Comparison of ENCODE assay signal across 8 cellular contexts in the genomic region with DNA sequence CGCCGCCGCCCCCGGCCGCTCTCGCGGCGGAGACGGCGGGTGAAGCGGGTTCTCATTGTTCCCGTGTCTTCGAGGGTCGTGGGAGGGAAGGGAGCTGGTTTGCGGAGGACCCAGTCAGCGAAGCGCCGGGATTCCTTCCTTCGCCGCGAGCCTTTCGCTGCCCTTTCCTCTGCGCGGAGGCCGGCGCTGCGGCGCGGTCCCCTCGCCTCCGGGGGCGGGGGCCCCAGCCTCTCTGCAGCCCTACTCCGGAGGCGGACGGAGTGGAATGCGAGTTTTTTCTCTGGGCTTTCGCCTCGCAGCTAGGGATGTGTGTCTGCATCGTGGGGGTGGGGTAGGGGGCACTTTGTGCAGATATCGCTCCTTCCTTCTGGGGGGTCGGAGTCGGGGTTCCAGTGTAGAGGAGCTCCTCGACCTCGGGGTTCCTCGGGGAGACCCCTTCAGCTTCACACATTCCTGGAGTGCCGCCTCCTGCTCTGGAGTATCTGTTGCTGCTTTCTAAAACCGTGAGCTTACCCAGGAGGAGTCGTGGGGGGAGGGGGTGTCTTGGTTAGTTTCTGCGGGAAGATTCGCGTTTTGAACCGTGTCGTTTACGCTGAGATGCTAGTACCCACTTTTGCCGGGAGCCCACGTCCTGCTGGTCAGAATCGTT. TPM values are rescaled to one million over a fixed set of nuclear protein-coding genes. Genes with fewer than 3 reads are reported as not detected.
DNase-seq lines count a peak whose midpoint lies in the region; ATAC-seq and TF ChIP-seq lines count a peak whose summit lies in the region.

No MANE protein-coding gene starts in this region.

- H3K36me3 Mint-ChIP-seq in Caco-2 (ENCODE audit: insufficient read depth, unreplicated experiment), result no peaks in the 10 kb centered on the region

- POLR2A ChIA-PET in Caco-2 (lab: Charles Lee), result interaction anchor here (0.5 to 0.8 kb wide), 3 partner anchors 14 to 293 kb away, joined by 3 to 5 read pairs (median 4); no protein-coding TSS in a partner anchor

- H3K9me3 Mint-ChIP-seq in Caco-2 (ENCODE audit: unreplicated experiment), result no peaks in the 10 kb centered on the region

- peak; percentile 26 for ATAC-seq in GM19467 (IDR thresholded peaks at IDR 0.05; ENCODE audit: unreplicated experiment)
- ATAC-seq in left colon, result peak; percentile 65

- intact Hi-C loops in Caco-2 (cut with micrococcal nuclease; ENCODE audit: unreplicated experiment), result loop anchor here (5.0 to 10.0 kb wide), 3 partner anchors 111 to 649 kb away; partner anchors contain the start of genes SWT1 and TRMT1L
- intact Hi-C loops in left colon (cut with DNase I, micrococcal nuclease), result no loop called here

- CTCF ChIA-PET in Caco-2 (lab: Charles Lee), result interaction anchor here (0.5 to 2.0 kb wide), 7 partner anchors 12 to 568 kb away, joined by 3 to 12 read pairs (median 3); no protein-coding TSS in a partner anchor

- no peak for TF ChIP-seq CTCF in Caco-2 (IDR thresholded peaks at IDR 0.05; ENCODE audit: insufficient read depth in 1 of 2, low read depth in 1 of 2, low read length in 1 of 2, severe bottlenecking in 1 of 2, unreplicated experiment in 1 of 2)

- H3K4me1 ChIP-seq in Caco-2, result peaks cover 17% of the 10 kb centered on the region

- peak overlapping the region; percentile 67 for H3K27ac Mint-ChIP-seq in Caco-2 (ENCODE audit: unreplicated experiment)

- H3K4me3 ChIP-seq in Caco-2 (ENCODE audit: low read depth, low read length), result peak overlapping the region; percentile 80

- H3K27me3 Mint-ChIP-seq in Caco-2 (ENCODE audit: insufficient read depth, unreplicated experiment), result no peaks in the 10 kb centered on the region

- no peaks in the 10 kb centered on the region for H3K27me3 ChIP-seq in Caco-2 (replicated peaks; ENCODE audit: control insufficient read depth, insufficient read depth, low read length)

- DNase-seq in Caco-2, result peak; percentile 46 to 65
- peak; percentile 53 for DNase-seq in HT-29 (ENCODE audit: low spot score)
- DNase-seq in T-helper 1 cell, result peak in 3 of 5 donors; percentile 1 to 13 (median 8)
- DNase-seq in cerebellar cortex (ENCODE audit: low spot score), result peak; percentile 37
- peak; percentile 32 to 58 for DNase-seq in left colon
- peak; percentile 38 for DNase-seq in stimulated activated CD4-positive, alpha-beta T cell treated with anti-CD3 and anti-CD28 coated beads, Interleukin-4, amount 100 ng/mL, for 24 hours
- DNase-seq in NCI-H1436 treated with DMSO at 0.1 percent for 48 hours (lab: John Stamatoyannopoulos, UW), result no peak

- H3K4me1 Mint-ChIP-seq in Caco-2 (ENCODE audit: low read depth, unreplicated experiment), result peaks cover 6% of the 10 kb centered on the region

- H3K9me3 ChIP-seq in Caco-2, result no peaks in the 10 kb centered on the region

- H3K4me3 Mint-ChIP-seq in Caco-2 (ENCODE audit: unreplicated experiment), result peak overlapping the region; percentile 73

- no peaks in the 10 kb centered on the region for H3K36me3 ChIP-seq in Caco-2 (ENCODE audit: control insufficient read depth, insufficient read depth, low read length)

- no TSS peak for BruUV-seq in Caco-2 (replicated peaks; lab: Mats Ljungman, UMichigan)

RNA-seq across cellular contexts. Expression of gene RNF2, which starts 0.6 kb away (rescaled TPM):
- 27.1 and 31.7 TPM in 2 replicates for total RNA-seq in Caco-2 (2022)
- total RNA-seq in HT-29 (2014; rRNA removed; shearing (Covaris generic)), result 9.1 and 14.3 TPM in 2 replicates
- 10 to 100 TPM; 15.9 to 18.3 TPM for total RNA-seq in left colon
